Comparison of ENCODE assay signal across 11 cellular contexts in the genomic region with DNA sequence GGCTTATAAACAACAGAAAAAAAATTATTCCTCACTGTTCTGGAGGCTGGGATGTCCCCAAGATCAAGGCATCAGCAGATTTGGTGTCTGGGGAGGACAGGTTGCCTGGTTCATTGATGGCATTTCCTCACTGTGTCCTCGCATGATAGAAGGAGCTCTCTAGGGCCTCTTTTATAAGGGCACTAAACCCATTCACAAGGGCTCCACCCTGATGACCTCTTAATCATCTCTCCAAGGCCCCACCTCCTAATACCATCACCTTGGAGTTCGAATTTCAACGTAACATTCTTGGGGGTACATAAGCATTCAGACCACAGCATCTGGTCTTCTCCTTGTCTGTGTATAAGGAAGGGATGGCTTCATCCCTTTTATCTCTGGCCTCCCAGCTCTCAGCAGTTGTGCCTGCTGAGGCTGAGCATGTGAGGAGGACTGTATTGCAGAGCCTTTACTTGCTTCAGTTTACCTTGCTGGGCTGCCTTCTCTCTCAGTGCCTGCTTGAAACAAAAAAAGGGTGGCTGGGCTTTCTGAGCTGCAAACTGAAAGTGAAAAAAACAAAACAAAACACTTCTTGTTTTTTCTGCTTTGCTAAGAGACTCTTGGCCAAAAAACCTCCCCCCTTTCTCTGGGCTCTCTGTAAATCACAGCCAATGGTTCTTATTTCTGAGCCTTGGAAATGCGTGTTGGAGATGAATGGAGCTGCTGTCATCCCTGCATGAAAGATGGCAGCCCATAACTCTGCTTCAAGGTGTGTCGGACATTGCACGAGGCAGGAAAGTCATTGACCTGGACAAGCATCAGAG.
A peak's percentile ranks its signal among the peaks of the same experiment; 100 is the strongest.
DNase-seq lines count a peak whose midpoint lies in the region; ATAC-seq lines count a peak whose summit lies in the region.
"Had no signal": no experiment of that assay in that cellular context is flagged by ENCODE, and none has a peak within 500 bp of the region (broad histone marks: within the 10 kb centered on the region; RNA-seq: fewer than 3 reads in every experiment).

No MANE protein-coding gene starts in this region.

- H3K27ac ChIP-seq in cingulate gyrus (ENCODE audit: low read depth, low read length) = peak overlapping the region; percentile 76
- H3K27ac ChIP-seq: SK-N-MC had no signal

- DNase-seq in sciatic nerve (ENCODE audit: low spot score) (no peak), NCI-H2081 treated with DMSO at 0.1 percent for 48 hours (lab: John Stamatoyannopoulos, UW) (no peak), middle frontal gyrus (ENCODE audit: extremely low spot score, low spot score) (no peak)
- DNase-seq: NCI-H1092; stimulated activated CD4-positive, alpha-beta T cell treated with anti-CD3 and anti-CD28 coated beads, Interleukin-1b, Interleukin-23, amount 100 ng/mL, for 48 hours had no signal

- intact Hi-C loops in sciatic nerve (cut with DNase I) = no loop called here

- ATAC-seq in GM19324 (IDR thresholded peaks at IDR 0.05; ENCODE audit: low FRiP score, unreplicated experiment) (peak; percentile 62), HG03108 (IDR thresholded peaks at IDR 0.05; ENCODE audit: unreplicated experiment) (peak; percentile 67), sciatic nerve (peak; percentile 64), HG03045 (IDR thresholded peaks at IDR 0.05; ENCODE audit: unreplicated experiment) (no peak), HG03139 (IDR thresholded peaks at IDR 0.05; ENCODE audit: unreplicated experiment) (no peak)

Comparison
In these comparisons a context has a peak if more than half of its experiments do, and no peak if none do; other contexts are left out.
1. ATAC-seq: peak in GM19324 (single experiment), HG03108 (single experiment) and sciatic nerve (single experiment); none in HG03045 (single experiment) and HG03139 (single experiment).